1 cellular context compared by ENCODE assay signal in genomic region chr16:31880322-31880979, GRCh38.
A peak's percentile ranks its signal among the peaks of the same experiment; 100 is the strongest.
TF ChIP-seq lines count a peak whose summit lies in the region.

No MANE protein-coding gene starts in this region.

TF ChIP-seq in K562, 482 proteins besides CTCF, POLR2A, EP300 and RAD21 (continued from another document and continues in another):
- TF ChIP-seq AFF4 (CRISPR knock-in tag; IDR thresholded peaks at IDR 0.05) (0 out of 2 replicates have a peak, but pooled peaks have one; percentile 38), ZNF589 (CRISPR knock-in tag; IDR thresholded peaks at IDR 0.05; ENCODE audit: low read depth) (peak; percentile 79; the same call in 1 of the 2 replicates), GTF2F1 (IDR thresholded peaks at IDR 0.05; ENCODE audit: low read depth, low read length) (no peak), HCFC1 (IDR thresholded peaks at IDR 0.05; ENCODE audit: low read depth, low read length) (0 out of 2 replicates have a peak, but pooled peaks have one; percentile 10), TBP (optimal IDR thresholded peaks at IDR 0.05; ENCODE audit: low read depth, low read length) (peak; percentile 55), SAP30 (IDR thresholded peaks at IDR 0.05; ENCODE audit: borderline replicate concordance, insufficient read depth, low read depth, low read length, poor library complexity, severe bottlenecking) (no peak), ZFP91 (CRISPR knock-in tag; IDR thresholded peaks at IDR 0.05) (no peak), ELF1 (tag; IDR thresholded peaks at IDR 0.05) (peak; percentile 48; the same call in 1 of the 2 replicates), NRF1 (conservative IDR thresholded peaks at IDR 0.05 in 1 of 2, IDR thresholded peaks at IDR 0.05 in 1 of 2) (peak; percentile 61 to 66; a peak in 3 of 4 replicates), POLR2H (tag; IDR thresholded peaks at IDR 0.05; ENCODE audit: low read depth) (peak; percentile 84), IRF9 (tag; IDR thresholded peaks at IDR 0.05) (0 out of 2 replicates have a peak, but pooled peaks have one; percentile 14), TAF1 (IDR thresholded peaks at IDR 0.05; ENCODE audit: control insufficient read depth, extremely low read depth, insufficient read depth, low read length, severe bottlenecking) (peak; percentile 28), L3MBTL2 (IDR thresholded peaks at IDR 0.05) (0 out of 2 replicates have a peak, but pooled peaks have one; percentile 17), MNT (conservative IDR thresholded peaks at IDR 0.05) (peak; percentile 23 to 47; a peak in 2 of 4 replicates), CHD2 (IDR thresholded peaks at IDR 0.05; ENCODE audit: low read depth, low read length) (no peak), PKNOX1 (IDR thresholded peaks at IDR 0.05) (peak; percentile 74), SMAD1 (IDR thresholded peaks at IDR 0.05; ENCODE audit: low read depth, low read length, partially characterized antibody) (peak; percentile 35), ESRRA (IDR thresholded peaks at IDR 0.05; ENCODE audit: borderline replicate concordance, low read depth) (peak; percentile 35; the same call in 1 of the 2 replicates), SMARCC2 (IDR thresholded peaks at IDR 0.05; ENCODE audit: low read depth) (peak; percentile 59; the same call in 1 of the 2 replicates), STAG1 (CRISPR knock-in tag; IDR thresholded peaks at IDR 0.05; ENCODE audit: borderline replicate concordance) (no peak), BHLHE40 (IDR thresholded peaks at IDR 0.05; ENCODE audit: low read length) (0 out of 2 replicates have a peak, but pooled peaks have one; percentile 3), C11orf30 (IDR thresholded peaks at IDR 0.05; ENCODE audit: low read depth) (peak; percentile 71), ZBTB11 (CRISPR knock-in tag; IDR thresholded peaks at IDR 0.05) (no peak), ZNF140 (CRISPR knock-in tag; IDR thresholded peaks at IDR 0.05) (no peak), STAT5A (IDR thresholded peaks at IDR 0.05; ENCODE audit: borderline replicate concordance, low read length) (no peak), DIDO1 (tag; IDR thresholded peaks at IDR 0.05; ENCODE audit: low read depth) (no peak), NKRF (IDR thresholded peaks at IDR 0.05; ENCODE audit: borderline replicate concordance) (no peak), NCOA1 (IDR thresholded peaks at IDR 0.05; ENCODE audit: low read depth) (0 out of 2 replicates have a peak, but pooled peaks have one; percentile 30), ZNF384 (IDR thresholded peaks at IDR 0.05; ENCODE audit: low read depth, low read length) (no peak), ZNF77 (CRISPR knock-in tag; IDR thresholded peaks at IDR 0.05) (no peak), ZNF778 (CRISPR knock-in tag; IDR thresholded peaks at IDR 0.05) (no peak), ETV5 (CRISPR knock-in tag; IDR thresholded peaks at IDR 0.05; ENCODE audit: low read depth) (peak; percentile 70; the same call in 1 of the 2 replicates), HIVEP1 (CRISPR knock-in tag; IDR thresholded peaks at IDR 0.05) (no peak), CBX5 (IDR thresholded peaks at IDR 0.05; ENCODE audit: borderline replicate concordance, low read depth) (0 out of 2 replicates have a peak, but pooled peaks have one; percentile 9), TAF15 (IDR thresholded peaks at IDR 0.05; ENCODE audit: low read depth, low read length) (no peak), CXXC5 (CRISPR knock-in tag; IDR thresholded peaks at IDR 0.05) (peak; percentile 34; the same call in 1 of the 2 replicates), PRMT5 (CRISPR knock-in tag; IDR thresholded peaks at IDR 0.05) (no peak), HMBOX1 (IDR thresholded peaks at IDR 0.05) (peak; percentile 96), ZC3H8 (IDR thresholded peaks at IDR 0.05) (no peak), PYGO2 (tag; IDR thresholded peaks at IDR 0.05) (no peak), RBFOX2 (IDR thresholded peaks at IDR 0.05; ENCODE audit: low read depth, low read length) (no peak; the same call in 1 of the 2 replicates), ZNF224 (CRISPR knock-in tag; IDR thresholded peaks at IDR 0.05) (no peak), CEBPB (tag; IDR thresholded peaks at IDR 0.05) (0 out of 2 replicates have a peak, but pooled peaks have one; percentile 10), ZNF280A (IDR thresholded peaks at IDR 0.05; ENCODE audit: low read depth, partially characterized antibody) (no peak), MAFG (tag; conservative IDR thresholded peaks at IDR 0.05) (peak; percentile 18; the same call in 1 of the 2 replicates), CGGBP1 (CRISPR knock-in tag; IDR thresholded peaks at IDR 0.05) (no peak), RBM17 (IDR thresholded peaks at IDR 0.05; ENCODE audit: borderline replicate concordance, low read depth, low read length) (no peak), TCF7 (IDR thresholded peaks at IDR 0.05; ENCODE audit: borderline replicate concordance) (no peak), CTBP1 (IDR thresholded peaks at IDR 0.05; ENCODE audit: borderline replicate concordance) (peak; percentile 57; the same call in 1 of the 2 replicates)
